ENCODE assay signal across 22 cellular contexts in the genomic region with DNA sequence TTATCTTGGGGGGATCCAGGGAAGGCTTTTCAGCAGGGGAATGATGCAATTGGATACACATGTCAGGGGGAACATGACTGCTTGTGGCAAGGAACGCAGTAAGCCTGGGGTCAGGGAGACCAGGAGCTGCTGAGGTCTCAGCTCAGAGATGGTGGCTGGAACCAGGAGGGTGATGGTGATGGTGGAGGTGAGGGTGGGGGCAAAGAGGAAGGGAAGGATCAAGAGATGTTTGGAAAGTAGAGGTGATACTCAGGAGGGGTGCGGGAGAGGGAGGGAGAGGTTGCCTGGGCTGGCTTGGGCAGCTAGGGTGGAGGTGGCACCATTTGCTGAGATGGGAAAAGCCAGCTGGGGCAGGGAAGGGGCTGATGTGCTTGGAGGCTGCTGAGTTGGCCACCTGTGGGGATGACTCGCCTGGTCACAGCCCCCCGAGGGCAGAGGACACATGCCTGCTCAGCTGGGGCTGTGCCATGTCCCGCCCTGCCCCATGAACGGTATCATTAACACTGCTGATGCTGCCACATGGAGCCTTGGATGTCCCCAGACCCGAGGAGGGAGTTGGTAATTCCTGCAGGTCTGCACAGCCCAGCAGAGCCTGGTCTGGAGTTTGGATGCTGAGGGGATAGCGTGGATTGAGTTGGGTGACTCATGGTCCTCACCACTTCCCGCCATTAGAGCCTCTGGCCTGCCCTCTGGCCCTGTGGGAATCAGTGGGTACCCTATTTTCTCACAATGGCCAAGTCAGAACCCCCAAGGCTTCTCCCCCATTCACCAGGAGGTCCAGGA. TPM values are rescaled to one million over a fixed set of nuclear protein-coding genes. Genes with fewer than 3 reads are reported as not detected.
DNase-seq lines count a peak whose midpoint lies in the region; ATAC-seq, FAIRE-seq and TF ChIP-seq lines count a peak whose summit lies in the region.
"Had no signal": no experiment of that assay in that cellular context is flagged by ENCODE, and none has a peak within 500 bp of the region (broad histone marks: within the 10 kb centered on the region; RNA-seq: fewer than 3 reads in every experiment).

No MANE protein-coding gene starts in this region.

- no peaks in the 10 kb centered on the region for H3K27me3 ChIP-seq in astrocyte (ENCODE audit: insufficient read depth, low read length)
- no peaks in the 10 kb centered on the region for H3K27me3 ChIP-seq in neuronal stem cell (ENCODE audit: control insufficient read depth in 3 of 3, insufficient read depth in 3 of 3, low read depth in 1 of 3, low read length in 3 of 3)
- H3K27me3 ChIP-seq: colonic mucosa had no signal

- H2AFZ ChIP-seq in astrocyte (ENCODE audit: low read depth, low read length) (peak overlapping the region; percentile 19), neuronal stem cell (ENCODE audit: low read length) (no peak overlapping the region)

- H3K4me2 ChIP-seq in astrocyte (ENCODE audit: low read length) = peak overlapping the region; percentile 42
- no peak overlapping the region for H3K4me2 ChIP-seq in neuronal stem cell (ENCODE audit: insufficient read depth, low read length, poor library complexity, severe bottlenecking)

- no peaks in the 10 kb centered on the region for H3K36me3 ChIP-seq in astrocyte (ENCODE audit: insufficient read depth, low read length)
- H3K36me3 ChIP-seq in neuronal stem cell (replicated peaks in 1 of 2; ENCODE audit: control insufficient read depth in 2 of 2, insufficient read depth in 2 of 2, low read length in 2 of 2) = no peaks in the 10 kb centered on the region
- H3K36me3 ChIP-seq: colonic mucosa, thoracic aorta had no signal

- peak overlapping the region; percentile 25 for H2BK15ac ChIP-seq in neuronal stem cell (ENCODE audit: low read length)

- no peak overlapping the region for H2BK120ac ChIP-seq in neuronal stem cell (ENCODE audit: low read depth, low read length)

- H3K4me3 ChIP-seq in astrocyte (ENCODE audit: insufficient read depth, low read depth, low read length) (no peak overlapping the region), neuronal stem cell (ENCODE audit: low read length in 2 of 2) (no peak overlapping the region)
- H3K4me3 ChIP-seq: colonic mucosa, thoracic aorta had no signal

- DNase-seq in activated CD4-positive, CD25-positive, alpha-beta regulatory T cell treated with anti-CD3 and anti-CD28 coated beads, Interleukin-2, amount 50 U/mL, for 72 hours = peak; percentile 23
- DNase-seq in HFFc6 (no peak), astrocyte (ENCODE audit: low read depth) (peak; percentile 20), neuronal stem cell (ENCODE audit: low spot score) (no peak), NCI-H2171 (lab: John Stamatoyannopoulos, UW) (no peak), C1 segment of cervical spinal cord (lab: John Stamatoyannopoulos, UW) (no peak)
- DNase-seq: anterior cingulate cortex; colonic mucosa; DMS53; NCI-H2029; NCI-H748 treated with DMSO at 0.1 percent for 48 hours; RPMI8226; stimulated activated CD4-positive, alpha-beta T cell treated with anti-CD3 and anti-CD28 coated beads, Interleukin-4, amount 100 ng/mL, for 1 hour; stimulated activated CD8-positive, alpha-beta memory T cell treated with anti-CD3 and anti-CD28 coated beads, Interleukin-4, amount 100 ng/mL, for 48 hours had no signal

- no peak overlapping the region for H2BK12ac ChIP-seq in neuronal stem cell (ENCODE audit: low read length)

- H3K27ac Mint-ChIP-seq in HFFc6 (peak overlapping the region; percentile 21; the same call in 1 of the 2 replicates), astrocyte (ENCODE audit: unreplicated experiment) (no peak overlapping the region)
- H3K27ac Mint-ChIP-seq: T-cell, WTC11 had no signal

- H3K27me3 Mint-ChIP-seq in HFFc6 (ENCODE audit: insufficient read depth) = peaks cover 5% of the 10 kb centered on the region
- peaks cover 15% of the 10 kb centered on the region for H3K27me3 Mint-ChIP-seq in astrocyte (ENCODE audit: low read depth, unreplicated experiment)

- no peak overlapping the region for H4K91ac ChIP-seq in neuronal stem cell (ENCODE audit: low read depth, low read length, poor library complexity)

- no peak overlapping the region for H3K27ac ChIP-seq in astrocyte (ENCODE audit: low read depth, low read length)
- H3K27ac ChIP-seq in neuronal stem cell (replicated peaks; ENCODE audit: low read length) = no peak overlapping the region
- H3K27ac ChIP-seq: 22Rv1, C4-2B, colonic mucosa, epithelial cell of prostate, thoracic aorta had no signal

- H3K4me3 Mint-ChIP-seq in HFFc6 (no peak overlapping the region), astrocyte (ENCODE audit: unreplicated experiment) (no peak overlapping the region)
- H3K4me3 Mint-ChIP-seq: T-cell, WTC11 had no signal

- WGBS in neuronal stem cell (ENCODE audit: extremely low coverage in 2 of 2, insufficient read length in 2 of 2, insufficient replicate concordance in 1 of 2), 2 donors = no CpG with 5 or more reads among the region's 9 CpGs

- H3K36me3 Mint-ChIP-seq in HFFc6 (ENCODE audit: low read depth) (no peaks in the 10 kb centered on the region), astrocyte (ENCODE audit: low read depth, unreplicated experiment) (no peaks in the 10 kb centered on the region)
- H3K36me3 Mint-ChIP-seq: T-cell, WTC11 had no signal

- H4K8ac ChIP-seq in neuronal stem cell (ENCODE audit: low read depth, low read length) = no peak overlapping the region

- no peak for ATAC-seq in activated CD4-positive, CD25-positive, alpha-beta regulatory T cell treated with anti-CD3 and anti-CD28 coated beads, Interleukin-2, amount 50 U/mL, for 24 hours
- ATAC-seq in HG03378 (IDR thresholded peaks at IDR 0.05; ENCODE audit: unreplicated experiment) = no peak
- ATAC-seq: T-cell, WTC11 had no signal

- no peaks in the 10 kb centered on the region for H3K9me3 Mint-ChIP-seq in HFFc6
- no peaks in the 10 kb centered on the region for H3K9me3 Mint-ChIP-seq in astrocyte (ENCODE audit: unreplicated experiment)
- H3K9me3 Mint-ChIP-seq: T-cell, WTC11 had no signal

- H2BK5ac ChIP-seq in neuronal stem cell (ENCODE audit: low read length) = no peak overlapping the region

- H4K20me1 ChIP-seq in astrocyte (ENCODE audit: insufficient read depth, low read length) = no peaks in the 10 kb centered on the region

- no peak for TF ChIP-seq CTCF in HFFc6 (IDR thresholded peaks at IDR 0.05)
- TF ChIP-seq CTCF in astrocyte (IDR thresholded peaks at IDR 0.05; ENCODE audit: insufficient read depth, low read depth, low read length) = no peak

- H3K4me1 ChIP-seq in astrocyte (ENCODE audit: insufficient read depth, low read length) (peaks cover 24% of the 10 kb centered on the region), neuronal stem cell (ENCODE audit: control insufficient read depth in 2 of 2, insufficient read depth in 1 of 2, low read depth in 1 of 2, low read length in 2 of 2) (peaks cover 14 to 17% of the 10 kb centered on the region in 2 donors)
- H3K4me1 ChIP-seq: colonic mucosa had no signal

- no peak overlapping the region for H3K9ac ChIP-seq in astrocyte (ENCODE audit: low read length)
- no peak overlapping the region for H3K9ac ChIP-seq in neuronal stem cell (ENCODE audit: low read depth, low read length, poor library complexity)

- no peak overlapping the region for H3K4ac ChIP-seq in neuronal stem cell (ENCODE audit: low read length)

- H3K79me2 ChIP-seq in astrocyte (ENCODE audit: insufficient read depth, low read length) = no peaks in the 10 kb centered on the region

- H3K18ac ChIP-seq in neuronal stem cell (ENCODE audit: low read length) = peak overlapping the region; percentile 32

- H3K4me1 Mint-ChIP-seq in HFFc6 (ENCODE audit: low read depth) (peaks cover 48% of the 10 kb centered on the region), astrocyte (ENCODE audit: low read depth, unreplicated experiment) (peaks cover 15% of the 10 kb centered on the region)

- H3K14ac ChIP-seq in neuronal stem cell (ENCODE audit: low read length) = no peak overlapping the region

- no peak for FAIRE-seq in astrocyte (lab: Jason Lieb, UNC)

- no peaks in the 10 kb centered on the region for H3K79me1 ChIP-seq in neuronal stem cell (ENCODE audit: low read depth, low read length)

- H3K23ac ChIP-seq in neuronal stem cell (ENCODE audit: low read depth, low read length, poor library complexity) = peak overlapping the region; percentile 59

- peak overlapping the region; percentile 61 for H2AK5ac ChIP-seq in neuronal stem cell (ENCODE audit: low read depth, low read length)

- H3K9me3 ChIP-seq in astrocyte (ENCODE audit: insufficient read depth, low read depth, low read length) = no peaks in the 10 kb centered on the region
- H3K9me3 ChIP-seq in neuronal stem cell (replicated peaks in 1 of 2; ENCODE audit: control insufficient read depth in 2 of 2, insufficient read depth in 1 of 2, low read depth in 1 of 2, low read length in 2 of 2) = no peaks in the 10 kb centered on the region
- H3K9me3 ChIP-seq: colonic mucosa, thoracic aorta had no signal

RNA-seq across cellular contexts. Expression of a gene that starts 6.3 kb away (rescaled TPM):
- under 1 TPM in 5 of 6 experiments, not detected in 1; 0.11 to 0.95 (median 0.22) TPM for total RNA-seq in HFFc6 (2021; fragmentation: NEBNext Ultra II Directional; extraction: Animal tissue kit (Norgen Biotek cat#: 25700))
- total RNA-seq in astrocyte = not detected in 2 replicates
- polyA plus RNA-seq in neuronal stem cell (2013, experiment 1 of 2) = 0.18 TPM
- polyA plus RNA-seq in neuronal stem cell (2013, experiment 2 of 2) = 0.11 TPM
- total RNA-seq: T-cell had no signal

RNA-seq across cellular contexts. Expression of a gene that starts 50.2 kb away (rescaled TPM):
- total RNA-seq in HFFc6 (2021; fragmentation: NEBNext Ultra II Directional; extraction: Animal tissue kit (Norgen Biotek cat#: 25700)) = under 1 TPM in 4 of 6 experiments, not detected in 2; 0.05 to 0.14 (median 0.07) TPM
- total RNA-seq in astrocyte = 0.09 TPM in 1 of 2 replicates, not detected in the other
- polyA plus RNA-seq in neuronal stem cell (2013, experiment 1 of 2) = 0.38 TPM
- 0.36 TPM for polyA plus RNA-seq in neuronal stem cell (2013, experiment 2 of 2)
- total RNA-seq: T-cell, thoracic aorta had no signal

Comparison
In these comparisons a context has a peak if more than half of its experiments do, and no peak if none do; other contexts are left out.
1. DNase-seq: peak in activated CD4-positive, CD25-positive, alpha-beta regulatory T cell treated with anti-CD3 and anti-CD28 coated beads, Interleukin-2, amount 50 U/mL, for 72 hours (single experiment) and astrocyte (single experiment); none in HFFc6 (single experiment), neuronal stem cell (single experiment), NCI-H2171 (single experiment) and C1 segment of cervical spinal cord (0 of 14).